In genomic region chr5:81303563-81303962, GRCh38 we compare ENCODE assay signal across 12 cellular contexts. TPM values are rescaled to one million over a fixed set of nuclear protein-coding genes. Genes with fewer than 3 reads are reported as not detected.
A peak's percentile ranks its signal among the peaks of the same experiment; 100 is the strongest.
DNase-seq lines count a peak whose midpoint lies in the region; ATAC-seq, FAIRE-seq and TF ChIP-seq lines count a peak whose summit lies in the region.
"Had no signal": no experiment of that assay in that cellular context is flagged by ENCODE, and none has a peak within 500 bp of the region (broad histone marks: within the 10 kb centered on the region; RNA-seq: fewer than 3 reads in every experiment).

No MANE protein-coding gene starts in this region.

- H3K4me3 Mint-ChIP-seq in CD8-positive, alpha-beta memory T cell = peak overlapping the region; percentile 2 to 85 (median 33)
- peak overlapping the region in 3 of 4 donors; percentile 2 to 67 (median 31) for H3K4me3 Mint-ChIP-seq in IgD-negative memory B cell
- peak overlapping the region; percentile 51 for H3K4me3 Mint-ChIP-seq in astrocyte (ENCODE audit: unreplicated experiment)
- H3K4me3 Mint-ChIP-seq in naive thymus-derived CD4-positive, alpha-beta T cell = peak overlapping the region in 9 of 10 donors; percentile 11 to 68 (median 54)

- H3K9me3 Mint-ChIP-seq in CD8-positive, alpha-beta memory T cell = no peaks in the 10 kb centered on the region
- peaks cover 0 to 3% (median 0%) of the 10 kb centered on the region in 3 donors for H3K9me3 Mint-ChIP-seq in IgD-negative memory B cell
- no peaks in the 10 kb centered on the region for H3K9me3 Mint-ChIP-seq in astrocyte (ENCODE audit: unreplicated experiment)
- peaks cover 0 to 3% (median 0%) of the 10 kb centered on the region in 11 donors for H3K9me3 Mint-ChIP-seq in naive thymus-derived CD4-positive, alpha-beta T cell

- no peak overlapping the region for H3K9ac ChIP-seq in astrocyte (ENCODE audit: low read length)

- H3K9me3 ChIP-seq in CD8-positive, alpha-beta memory T cell (ENCODE audit: low read length) = no peaks in the 10 kb centered on the region
- H3K9me3 ChIP-seq in astrocyte (ENCODE audit: insufficient read depth, low read depth, low read length) = no peaks in the 10 kb centered on the region
- no peaks in the 10 kb centered on the region for H3K9me3 ChIP-seq in naive thymus-derived CD4-positive, alpha-beta T cell (ENCODE audit: control insufficient read depth in 2 of 3, low read length in 3 of 3)
- H3K9me3 ChIP-seq in lower lobe of right lung = no peaks in the 10 kb centered on the region
- H3K9me3 ChIP-seq: prostate gland had no signal

- peak overlapping the region in 4 of 8 donors; percentile 10 to 83 (median 50) for H3K27ac Mint-ChIP-seq in CD8-positive, alpha-beta memory T cell
- no peak overlapping the region for H3K27ac Mint-ChIP-seq in IgD-negative memory B cell
- H3K27ac Mint-ChIP-seq in astrocyte (ENCODE audit: unreplicated experiment) = no peak overlapping the region
- H3K27ac Mint-ChIP-seq in naive thymus-derived CD4-positive, alpha-beta T cell = peak overlapping the region in 2 of 9 donors; percentile 32 to 52

- no peaks in the 10 kb centered on the region for H3K36me3 ChIP-seq in CD8-positive, alpha-beta memory T cell (ENCODE audit: insufficient read depth, low read length)
- H3K36me3 ChIP-seq in astrocyte (ENCODE audit: insufficient read depth, low read length) (peaks cover 6% of the 10 kb centered on the region), lower lobe of right lung (peaks cover 11% of the 10 kb centered on the region)
- peaks cover 0 to 6% (median 0%) of the 10 kb centered on the region in 3 experiments for H3K36me3 ChIP-seq in naive thymus-derived CD4-positive, alpha-beta T cell (ENCODE audit: control insufficient read depth in 2 of 3, insufficient read depth in 3 of 3, low read length in 3 of 3)
- H3K36me3 ChIP-seq: prostate gland had no signal

- CTCF ChIA-PET in CD8-positive, alpha-beta memory T cell (lab: Charles Lee) = interaction anchor here (1.4 to 1.5 kb wide), 2 partner anchors 9 to 975 kb away, joined by 3 read pairs; no protein-coding TSS in a partner anchor
- CTCF ChIA-PET in naive thymus-derived CD4-positive, alpha-beta T cell (lab: Charles Lee) = interaction anchor here (0.6 kb wide), 1 partner anchor 212 kb away, joined by 3 read pairs; no protein-coding TSS in a partner anchor

- peak overlapping the region; percentile 27 for H3K4me2 ChIP-seq in astrocyte (ENCODE audit: low read length)

- peaks cover 39 to 55% (median 52%) of the 10 kb centered on the region in 3 donors for H3K4me1 Mint-ChIP-seq in CD8-positive, alpha-beta memory T cell
- H3K4me1 Mint-ChIP-seq in IgD-negative memory B cell = peaks cover 18 to 31% (median 26%) of the 10 kb centered on the region in 3 donors
- H3K4me1 Mint-ChIP-seq in astrocyte (ENCODE audit: low read depth, unreplicated experiment) = peaks cover 19% of the 10 kb centered on the region
- H3K4me1 Mint-ChIP-seq in naive thymus-derived CD4-positive, alpha-beta T cell = peaks cover 31 to 69% (median 52%) of the 10 kb centered on the region in 7 donors

- peak; percentile 55 for FAIRE-seq in astrocyte (lab: Jason Lieb, UNC)
- FAIRE-seq: islet of Langerhans had no signal

- no peaks in the 10 kb centered on the region for H3K27me3 Mint-ChIP-seq in CD8-positive, alpha-beta memory T cell
- H3K27me3 Mint-ChIP-seq in IgD-negative memory B cell (no peaks in the 10 kb centered on the region), astrocyte (ENCODE audit: low read depth, unreplicated experiment) (no peaks in the 10 kb centered on the region)
- no peaks in the 10 kb centered on the region for H3K27me3 Mint-ChIP-seq in naive thymus-derived CD4-positive, alpha-beta T cell

- ATAC-seq in naive thymus-derived CD4-positive, alpha-beta T cell = no peak
- ATAC-seq in lower lobe of right lung (no peak), HG02870 (IDR thresholded peaks at IDR 0.05; ENCODE audit: unreplicated experiment) (no peak), GM18870 (IDR thresholded peaks at IDR 0.05; ENCODE audit: unreplicated experiment) (no peak), GM21390 (IDR thresholded peaks at IDR 0.05; ENCODE audit: unreplicated experiment) (no peak)

- H2AFZ ChIP-seq in astrocyte (ENCODE audit: low read depth, low read length) = no peak overlapping the region

- peaks cover 28% of the 10 kb centered on the region for H3K4me1 ChIP-seq in CD8-positive, alpha-beta memory T cell (ENCODE audit: insufficient read depth, low read length)
- peaks cover 10% of the 10 kb centered on the region for H3K4me1 ChIP-seq in astrocyte (ENCODE audit: insufficient read depth, low read length)
- peaks cover 14 to 21% of the 10 kb centered on the region in 2 donors for H3K4me1 ChIP-seq in naive thymus-derived CD4-positive, alpha-beta T cell (ENCODE audit: control insufficient read depth in 2 of 2, insufficient read depth in 2 of 2, low read length in 2 of 2)
- H3K4me1 ChIP-seq in lower lobe of right lung = peaks cover 38% of the 10 kb centered on the region

- POLR2A ChIA-PET in CD8-positive, alpha-beta memory T cell (lab: Charles Lee) = no interaction called here
- POLR2A ChIA-PET in naive thymus-derived CD4-positive, alpha-beta T cell (lab: Charles Lee) = interaction anchor here (1.4 kb wide), 1 partner anchor 974 kb away, joined by 3 read pairs; the partner anchor contains the start of gene RPS23

- intact Hi-C loops in naive thymus-derived CD4-positive, alpha-beta T cell (cut with micrococcal nuclease) = loop anchor here (5.0 to 10.0 kb wide), 8 partner anchors 231 to 1791 kb away; partner anchors contain the start of genes HOMER1 (in 2 of the 2) and MTX3 (in 1 of the 2)
- intact Hi-C loops in lower lobe of right lung (cut with DNase I) = no loop called here

- no peak for TF ChIP-seq CTCF in astrocyte (IDR thresholded peaks at IDR 0.05; ENCODE audit: insufficient read depth, low read depth, low read length)
- TF ChIP-seq CTCF in lower lobe of right lung (IDR thresholded peaks at IDR 0.05) = no peak

- DNase-seq in CD8-positive, alpha-beta memory T cell = no peak
- peak; percentile 77 for DNase-seq in astrocyte (ENCODE audit: low read depth)
- no peak for DNase-seq in naive thymus-derived CD4-positive, alpha-beta T cell
- DNase-seq in lower lobe of right lung = no peak
- DNase-seq: effector memory CD4-positive, alpha-beta T cell; NCI-H2227 treated with DMSO at 0.1 percent for 48 hours had no signal

- H3K79me2 ChIP-seq in astrocyte (ENCODE audit: insufficient read depth, low read length) = peaks cover 78% of the 10 kb centered on the region

- no peaks in the 10 kb centered on the region for H4K20me1 ChIP-seq in astrocyte (ENCODE audit: insufficient read depth, low read length)

- H3K36me3 Mint-ChIP-seq in CD8-positive, alpha-beta memory T cell = peaks cover 0 to 20% (median 0%) of the 10 kb centered on the region in 3 donors
- H3K36me3 Mint-ChIP-seq in IgD-negative memory B cell = peaks cover 6% of the 10 kb centered on the region
- H3K36me3 Mint-ChIP-seq in astrocyte (ENCODE audit: low read depth, unreplicated experiment) = no peaks in the 10 kb centered on the region
- H3K36me3 Mint-ChIP-seq in naive thymus-derived CD4-positive, alpha-beta T cell = peaks cover 4 to 12% (median 6%) of the 10 kb centered on the region in 5 donors

- no peak overlapping the region for H3K4me3 ChIP-seq in CD8-positive, alpha-beta memory T cell (ENCODE audit: low read length)
- H3K4me3 ChIP-seq in astrocyte (ENCODE audit: insufficient read depth, low read depth, low read length) (no peak overlapping the region), lower lobe of right lung (no peak overlapping the region)
- no peak overlapping the region for H3K4me3 ChIP-seq in naive thymus-derived CD4-positive, alpha-beta T cell (ENCODE audit: low read length)
- H3K4me3 ChIP-seq: prostate gland had no signal

- H3K27me3 ChIP-seq in CD8-positive, alpha-beta memory T cell (ENCODE audit: insufficient read depth, low read length, poor library complexity, severe bottlenecking) = no peaks in the 10 kb centered on the region
- no peaks in the 10 kb centered on the region for H3K27me3 ChIP-seq in astrocyte (ENCODE audit: insufficient read depth, low read length)
- H3K27me3 ChIP-seq in naive thymus-derived CD4-positive, alpha-beta T cell (ENCODE audit: control insufficient read depth in 2 of 2, insufficient read depth in 2 of 2, low read length in 2 of 2) = no peaks in the 10 kb centered on the region
- H3K27me3 ChIP-seq in lower lobe of right lung (ENCODE audit: low read depth) = no peaks in the 10 kb centered on the region

- H3K27ac ChIP-seq in CD8-positive, alpha-beta memory T cell (ENCODE audit: low read depth, low read length) = no peak overlapping the region
- peak overlapping the region; percentile 16 for H3K27ac ChIP-seq in astrocyte (ENCODE audit: low read depth, low read length)
- H3K27ac ChIP-seq in naive thymus-derived CD4-positive, alpha-beta T cell (ENCODE audit: low read depth, low read length) = no peak overlapping the region
- no peak overlapping the region for H3K27ac ChIP-seq in lower lobe of right lung

RNA-seq across cellular contexts. Expression of gene ZCCHC9, which starts 2.2 kb away (rescaled TPM):
- total RNA-seq in CD8-positive, alpha-beta memory T cell = 10 to 100 TPM; 41.0 to 41.9 TPM
- 14.7 TPM for polyA plus RNA-seq in CD8-positive, alpha-beta memory T cell
- 11.9 TPM for polyA plus RNA-seq in IgD-negative memory B cell
- total RNA-seq in astrocyte = 22.5 and 24.3 TPM in 2 replicates
- total RNA-seq in naive thymus-derived CD4-positive, alpha-beta T cell = 10 to 100 TPM; 15.5 to 35.1 (median 27.5) TPM
- 10 to 100 TPM; 19.0 to 21.2 TPM for polyA plus RNA-seq in naive thymus-derived CD4-positive, alpha-beta T cell
- total RNA-seq in lower lobe of right lung = 21.7 TPM
